In the genomic region with DNA sequence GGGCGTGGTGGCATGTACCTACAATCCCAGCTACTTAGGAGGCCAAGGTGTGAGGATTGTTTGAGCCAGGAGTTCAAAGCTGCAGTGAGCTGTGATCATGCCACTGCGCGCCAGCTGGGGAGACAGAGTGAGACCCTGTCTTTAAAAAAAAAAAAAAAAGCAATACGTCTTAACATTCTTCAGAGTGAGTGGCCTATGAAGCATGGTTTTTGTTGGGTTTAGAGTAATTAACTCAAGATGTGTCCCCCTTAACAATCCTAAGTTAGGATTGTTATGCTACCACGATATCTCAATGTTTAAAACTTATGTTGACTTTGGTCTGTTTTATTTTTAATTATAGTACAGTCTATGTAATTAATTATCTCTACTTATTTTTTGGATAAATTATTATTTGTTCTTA, we compare ENCODE assay signal across 15 cellular contexts.
DNase-seq lines count a peak whose midpoint lies in the region; TF ChIP-seq lines count a peak whose summit lies in the region.
"Had no signal": no experiment of that assay in that cellular context is flagged by ENCODE, and none has a peak within 500 bp of the region (broad histone marks: within the 10 kb centered on the region; RNA-seq: fewer than 3 reads in every experiment).

No MANE protein-coding gene starts in this region.

- TF ChIP-seq CTCF in AG09309 (IDR thresholded peaks at IDR 0.05; ENCODE audit: control insufficient read depth, insufficient read depth, low read depth, low read length, missing control alignments) (no peak), HFF-Myc (IDR thresholded peaks at IDR 0.05; ENCODE audit: low read depth, low read length, missing control alignments) (no peak), foreskin fibroblast (IDR thresholded peaks at IDR 0.05; ENCODE audit: low read depth, low read length) (no peak)

- peak; percentile 14 for DNase-seq in AG09309 (ENCODE audit: low read depth)
- DNase-seq in EH (ENCODE audit: low read depth) = peak; percentile 55
- DNase-seq in HFF-Myc (ENCODE audit: extremely low read depth, low read depth) = peak; percentile 10
- DNase-seq in foreskin fibroblast = peak; percentile 32 to 63
- DNase-seq in stimulated activated CD4-positive, alpha-beta T cell treated with anti-CD3 and anti-CD28 coated beads, Interleukin-4, amount 100 ng/mL, for 1 hour = no peak
- no peak for DNase-seq in NCI-H2227 (lab: John Stamatoyannopoulos, UW; ENCODE audit: unreplicated experiment)
- DNase-seq in NAMALWA (ENCODE audit: low spot score) = no peak
- DNase-seq: 8988T; Calu3; CD8-positive, alpha-beta T cell; DMS79 treated with DMSO at 0.1 percent for 48 hours; EL; H7 had no signal

- H3K4me3 ChIP-seq in AG09309 (ENCODE audit: control insufficient read depth, low read depth, low read length) (no peak overlapping the region), HFF-Myc (replicated peaks; ENCODE audit: low read depth, low read length) (no peak overlapping the region), foreskin fibroblast (ENCODE audit: low read depth in 1 of 2, low read length in 2 of 2) (no peak overlapping the region)
- H3K4me3 ChIP-seq: BLaER1 treated with 17β-estradiol and CSF1 and Interleukin-3, amounts not matched to agents 10 nM and 100 nM; GM23338 had no signal

Comparison
In these comparisons a context has a peak if more than half of its experiments do, and no peak if none do; other contexts are left out.
1. DNase-seq: peak in AG09309 (single experiment), EH (single experiment), HFF-Myc (single experiment) and foreskin fibroblast (2 of 2); none in stimulated activated CD4-positive, alpha-beta T cell treated with anti-CD3 and anti-CD28 coated beads, Interleukin-4, amount 100 ng/mL, for 1 hour (single experiment), NCI-H2227 (single experiment) and NAMALWA (single experiment).